Comparison of ENCODE assay signal across 8 cellular contexts in the genomic region with DNA sequence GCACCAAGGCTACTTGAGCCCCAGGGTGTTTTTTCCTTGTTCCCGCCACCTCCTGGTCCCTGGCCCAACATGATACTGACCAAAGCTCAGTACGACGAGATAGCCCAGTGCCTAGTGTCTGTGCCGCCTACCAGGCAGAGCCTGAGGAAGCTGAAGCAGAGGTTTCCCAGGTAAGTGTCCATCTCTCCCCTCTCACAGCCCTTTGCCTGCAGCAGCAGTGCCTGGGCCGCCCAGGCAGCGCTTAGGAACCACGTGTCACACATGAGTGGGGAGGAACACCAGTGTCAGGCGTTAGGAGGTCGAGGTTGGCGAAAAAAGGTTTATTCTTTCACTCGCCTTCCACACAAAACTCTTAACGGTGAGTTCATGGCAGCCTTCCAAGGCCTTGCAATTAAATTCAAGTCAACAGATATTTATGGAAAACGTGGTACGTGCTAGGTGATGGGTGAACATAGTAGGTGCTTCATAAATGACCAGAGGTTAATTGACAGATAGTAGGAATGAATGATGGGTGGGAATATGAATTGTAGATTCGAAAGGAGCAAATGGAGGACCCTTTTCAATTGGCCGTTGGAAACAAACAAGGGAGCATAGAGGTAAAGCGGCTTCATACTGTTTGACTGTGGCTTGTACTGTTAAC. TPM values are rescaled to one million over a fixed set of nuclear protein-coding genes. Genes with fewer than 3 reads are reported as not detected.
DNase-seq lines count a peak whose midpoint lies in the region; ATAC-seq and TF ChIP-seq lines count a peak whose summit lies in the region.

No MANE protein-coding gene starts in this region.

- H3K79me2 ChIP-seq in GM23338 (replicated peaks; ENCODE audit: insufficient read depth): peaks cover 49% of the 10 kb centered on the region

- H3K27ac ChIP-seq in GM23338 (ENCODE audit: low read depth): peak overlapping the region; percentile 78; the same call in 1 of the 2 replicates

- H3K4me3 Mint-ChIP-seq in GM23338: peak overlapping the region; percentile 86

- no peak for DNase-seq in GM23338 (ENCODE audit: low spot score)
- DNase-seq in NCI-H146 (lab: John Stamatoyannopoulos, UW): peak; percentile 72
- peak; percentile 18 for DNase-seq in amniotic epithelial cell (ENCODE audit: low read depth)
- peak; percentile 37 for DNase-seq in stimulated activated CD4-positive, alpha-beta T cell treated with anti-CD3 and anti-CD28 coated beads, Interleukin-15, amount 100 ng/mL, for 24 hours
- no peak for DNase-seq in cerebellar nuclear complex (lab: John Stamatoyannopoulos, UW)
- DNase-seq in middle frontal gyrus (ENCODE audit: extremely low spot score, low spot score): no peak

- peaks cover 19% of the 10 kb centered on the region for H3K4me1 Mint-ChIP-seq in GM23338

- H3K27me3 Mint-ChIP-seq in GM23338 (ENCODE audit: insufficient read depth, low read depth, poor library complexity): peaks cover 3% of the 10 kb centered on the region

- peak overlapping the region; percentile 72 for H3K4me2 ChIP-seq in GM23338

- no peaks in the 10 kb centered on the region for H3F3A ChIP-seq in GM23338 (replicated peaks; ENCODE audit: low read depth)

- ATAC-seq in GM18502 (IDR thresholded peaks at IDR 0.05; ENCODE audit: poor library complexity, unreplicated experiment): peak; percentile 37
- ATAC-seq in GM23338: peak; percentile 65

- H3K9me3 ChIP-seq in iPS-18c (ENCODE audit: control insufficient read depth, insufficient read depth, low read length): no peaks in the 10 kb centered on the region

- no peak for TF ChIP-seq CTCF in GM23338 (conservative IDR thresholded peaks at IDR 0.05; ENCODE audit: low read depth in 2 of 2)

- no peaks in the 10 kb centered on the region for H3K27me3 ChIP-seq in GM23338 (ENCODE audit: insufficient read depth)

- peaks cover 14% of the 10 kb centered on the region for H3K4me1 ChIP-seq in GM23338 (ENCODE audit: insufficient read depth)

- no peaks in the 10 kb centered on the region for H3K36me3 Mint-ChIP-seq in GM23338 (ENCODE audit: low read depth)

- peak overlapping the region; percentile 94 for H3K27ac Mint-ChIP-seq in GM23338

- no peaks in the 10 kb centered on the region for H3K9me2 ChIP-seq in GM23338 (ENCODE audit: insufficient read depth)

- no peaks in the 10 kb centered on the region for H4K20me1 ChIP-seq in GM23338 (replicated peaks; ENCODE audit: insufficient read depth)

- H3K4me3 ChIP-seq in GM23338 (peak overlapping the region; percentile 65), iPS-18c (ENCODE audit: insufficient read depth, low read depth, low read length) (peak overlapping the region; percentile 71)

- no peaks in the 10 kb centered on the region for H3K36me3 ChIP-seq in GM23338 (ENCODE audit: insufficient read depth)

- no peaks in the 10 kb centered on the region for H3K9me3 Mint-ChIP-seq in GM23338

- peak overlapping the region; percentile 83 for H2AFZ ChIP-seq in GM23338

TF ChIP-seq in GM23338, 12 proteins besides CTCF, POLR2A, EP300 and RAD21 (continues in another document):
- TF ChIP-seq EZH2phosphoT487 (IDR thresholded peaks at IDR 0.05; ENCODE audit: unreplicated experiment) (no peak), ZNF114 (CRISPR knock-in tag; IDR thresholded peaks at IDR 0.05) (no peak), POLR2AphosphoS5 (IDR thresholded peaks at IDR 0.05; ENCODE audit: low read depth) (no peak), JUNB (IDR thresholded peaks at IDR 0.05; ENCODE audit: unreplicated experiment) (no peak), ZNF331 (CRISPR knock-in tag; IDR thresholded peaks at IDR 0.05; ENCODE audit: low read depth) (no peak), NANOG (IDR thresholded peaks at IDR 0.05; ENCODE audit: borderline replicate concordance) (no peak), STAT1 (IDR thresholded peaks at IDR 0.05; ENCODE audit: unreplicated experiment) (no peak), EZH2 (IDR thresholded peaks at IDR 0.05; ENCODE audit: low read depth, unreplicated experiment) (no peak), CREB1 (CRISPR knock-in tag; IDR thresholded peaks at IDR 0.05; ENCODE audit: low read depth) (no peak)
- TF ChIP-seq, protein P1, sequence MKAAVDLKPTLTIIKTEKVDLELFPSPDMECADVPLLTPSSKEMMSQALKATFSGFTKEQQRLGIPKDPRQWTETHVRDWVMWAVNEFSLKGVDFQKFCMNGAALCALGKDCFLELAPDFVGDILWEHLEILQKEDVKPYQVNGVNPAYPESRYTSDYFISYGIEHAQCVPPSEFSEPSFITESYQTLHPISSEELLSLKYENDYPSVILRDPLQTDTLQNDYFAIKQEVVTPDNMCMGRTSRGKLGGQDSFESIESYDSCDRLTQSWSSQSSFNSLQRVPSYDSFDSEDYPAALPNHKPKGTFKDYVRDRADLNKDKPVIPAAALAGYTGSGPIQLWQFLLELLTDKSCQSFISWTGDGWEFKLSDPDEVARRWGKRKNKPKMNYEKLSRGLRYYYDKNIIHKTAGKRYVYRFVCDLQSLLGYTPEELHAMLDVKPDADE (IDR thresholded peaks at IDR 0.05): no peak
- TF ChIP-seq, protein P2, sequence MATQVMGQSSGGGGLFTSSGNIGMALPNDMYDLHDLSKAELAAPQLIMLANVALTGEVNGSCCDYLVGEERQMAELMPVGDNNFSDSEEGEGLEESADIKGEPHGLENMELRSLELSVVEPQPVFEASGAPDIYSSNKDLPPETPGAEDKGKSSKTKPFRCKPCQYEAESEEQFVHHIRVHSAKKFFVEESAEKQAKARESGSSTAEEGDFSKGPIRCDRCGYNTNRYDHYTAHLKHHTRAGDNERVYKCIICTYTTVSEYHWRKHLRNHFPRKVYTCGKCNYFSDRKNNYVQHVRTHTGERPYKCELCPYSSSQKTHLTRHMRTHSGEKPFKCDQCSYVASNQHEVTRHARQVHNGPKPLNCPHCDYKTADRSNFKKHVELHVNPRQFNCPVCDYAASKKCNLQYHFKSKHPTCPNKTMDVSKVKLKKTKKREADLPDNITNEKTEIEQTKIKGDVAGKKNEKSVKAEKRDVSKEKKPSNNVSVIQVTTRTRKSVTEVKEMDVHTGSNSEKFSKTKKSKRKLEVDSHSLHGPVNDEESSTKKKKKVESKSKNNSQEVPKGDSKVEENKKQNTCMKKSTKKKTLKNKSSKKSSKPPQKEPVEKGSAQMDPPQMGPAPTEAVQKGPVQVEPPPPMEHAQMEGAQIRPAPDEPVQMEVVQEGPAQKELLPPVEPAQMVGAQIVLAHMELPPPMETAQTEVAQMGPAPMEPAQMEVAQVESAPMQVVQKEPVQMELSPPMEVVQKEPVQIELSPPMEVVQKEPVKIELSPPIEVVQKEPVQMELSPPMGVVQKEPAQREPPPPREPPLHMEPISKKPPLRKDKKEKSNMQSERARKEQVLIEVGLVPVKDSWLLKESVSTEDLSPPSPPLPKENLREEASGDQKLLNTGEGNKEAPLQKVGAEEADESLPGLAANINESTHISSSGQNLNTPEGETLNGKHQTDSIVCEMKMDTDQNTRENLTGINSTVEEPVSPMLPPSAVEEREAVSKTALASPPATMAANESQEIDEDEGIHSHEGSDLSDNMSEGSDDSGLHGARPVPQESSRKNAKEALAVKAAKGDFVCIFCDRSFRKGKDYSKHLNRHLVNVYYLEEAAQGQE (IDR thresholded peaks at IDR 0.05; ENCODE audit: unreplicated experiment): no peak

RNA-seq across cellular contexts. Expression of a gene that starts 0.5 kb away (rescaled TPM):
- 18.5 and 35.6 TPM in 2 replicates for total RNA-seq in GM23338 (2014; rRNA removed; shearing (Covaris generic))
- 13.4 and 15.7 TPM in 2 replicates for polyA plus RNA-seq in GM23338 (2016; fragmentation: Nextera tagmentation; extraction: Ambion mirVana)

Comparison
In these comparisons a context has a peak if more than half of its experiments do, and no peak if none do; other contexts are left out.
1. DNase-seq: peak in NCI-H146 (single experiment), amniotic epithelial cell (single experiment) and stimulated activated CD4-positive, alpha-beta T cell treated with anti-CD3 and anti-CD28 coated beads, Interleukin-15, amount 100 ng/mL, for 24 hours (single experiment); none in GM23338 (single experiment), cerebellar nuclear complex (0 of 2) and middle frontal gyrus (single experiment).